ENCODE assay signal across 25 cellular contexts in genomic region chr13:99473515-99473914, GRCh38.
"Had no signal": no experiment of that assay in that cellular context is flagged by ENCODE, and none has a peak within 500 bp of the region (broad histone marks: within the 10 kb centered on the region; RNA-seq: fewer than 3 reads in every experiment).

No MANE protein-coding gene starts in this region.

- H3K36me3 Mint-ChIP-seq: mesothelial cell of epicardium, naive B cell had no signal

- H3K27ac Mint-ChIP-seq: dendritic cell treated with granulocyte-macrophage colony-stimulating factor and Interleukin-4, amounts not matched to agents 40 ng/mL and 50 ng/mL, for 4 days; immature natural killer cell; mesothelial cell of epicardium had no signal

- H3K27me3 Mint-ChIP-seq: dendritic cell treated with granulocyte-macrophage colony-stimulating factor and Interleukin-4, amounts not matched to agents 40 ng/mL and 50 ng/mL, for 4 days had no signal

- H3K4me3 Mint-ChIP-seq: dendritic cell treated with granulocyte-macrophage colony-stimulating factor and Interleukin-4, amounts not matched to agents 40 ng/mL and 50 ng/mL, for 4 days; immature natural killer cell; mesothelial cell of epicardium; naive thymus-derived CD8-positive, alpha-beta T cell had no signal

- DNase-seq: colonic mucosa; cortex of kidney; dorsolateral prefrontal cortex; effector CD4-positive, alpha-beta T cell; effector memory CD4-positive, alpha-beta T cell; foreskin fibroblast; foreskin melanocyte; gastrocnemius medialis; heart left ventricle; hypothalamus; immature natural killer cell; islet precursor cell; kidney; kidney glomerular epithelial cell; left colon; left ventricle myocardium superior; lower lobe of right lung; mesenchymal stem cell; mucosa of descending colon; naive B cell; naive thymus-derived CD8-positive, alpha-beta T cell had no signal

- FAIRE-seq: endothelial cell of umbilical vein, kidney had no signal

- ATAC-seq: gastrocnemius medialis; heart left ventricle; left colon; left lobe of liver; left ventricle myocardium superior; mucosa of descending colon; naive thymus-derived CD8-positive, alpha-beta T cell had no signal

- H3K9me3 Mint-ChIP-seq: immature natural killer cell; naive thymus-derived CD8-positive, alpha-beta T cell had no signal
